1 cellular context compared by ENCODE assay signal in the genomic region with DNA sequence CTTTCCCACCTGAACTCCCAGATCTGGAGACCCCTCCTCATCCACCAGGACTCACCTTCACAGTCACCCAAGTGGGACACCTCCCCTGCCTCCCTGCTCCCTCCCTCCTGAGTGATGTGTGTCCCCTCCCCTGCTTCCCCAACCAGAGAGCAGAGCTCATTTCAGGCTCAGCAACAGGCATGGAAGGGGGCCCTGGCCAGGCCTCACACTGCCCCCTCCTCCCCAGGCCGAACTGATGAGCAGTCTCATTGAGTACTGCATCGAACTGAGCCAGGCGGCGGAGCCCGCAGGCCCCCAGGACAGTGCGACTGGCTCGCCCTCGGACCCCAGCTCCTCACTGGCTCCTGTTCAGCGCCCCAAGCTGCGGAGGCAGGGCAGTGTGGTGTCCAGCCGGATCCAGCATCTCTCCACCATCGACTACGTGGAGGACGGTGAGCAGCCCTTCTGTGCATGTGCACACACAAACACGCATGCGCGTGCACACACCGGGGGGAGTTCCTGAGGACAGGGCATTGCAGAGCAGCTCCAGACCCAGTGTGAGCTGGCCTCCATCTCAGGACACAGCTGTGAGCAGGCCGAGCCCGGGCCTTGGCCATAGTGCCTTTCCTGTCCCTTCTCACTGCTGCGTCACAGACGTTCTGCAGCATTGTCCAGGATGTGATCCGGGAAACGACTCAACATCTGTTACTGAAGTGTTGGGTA.
TF ChIP-seq lines count a peak whose summit lies in the region.

No MANE protein-coding gene starts in this region.

TF ChIP-seq in IMR-90, 13 proteins besides CTCF, POLR2A, EP300 and RAD21:
- TF ChIP-seq, protein P1, sequence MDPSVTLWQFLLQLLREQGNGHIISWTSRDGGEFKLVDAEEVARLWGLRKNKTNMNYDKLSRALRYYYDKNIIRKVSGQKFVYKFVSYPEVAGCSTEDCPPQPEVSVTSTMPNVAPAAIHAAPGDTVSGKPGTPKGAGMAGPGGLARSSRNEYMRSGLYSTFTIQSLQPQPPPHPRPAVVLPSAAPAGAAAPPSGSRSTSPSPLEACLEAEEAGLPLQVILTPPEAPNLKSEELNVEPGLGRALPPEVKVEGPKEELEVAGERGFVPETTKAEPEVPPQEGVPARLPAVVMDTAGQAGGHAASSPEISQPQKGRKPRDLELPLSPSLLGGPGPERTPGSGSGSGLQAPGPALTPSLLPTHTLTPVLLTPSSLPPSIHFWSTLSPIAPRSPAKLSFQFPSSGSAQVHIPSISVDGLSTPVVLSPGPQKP (IDR thresholded peaks at IDR 0.05; ENCODE audit: borderline replicate concordance, low read depth, low read length): no peak
- TF ChIP-seq MAFK (IDR thresholded peaks at IDR 0.05; ENCODE audit: low read depth, low read length): no peak
- no peak for TF ChIP-seq CHD1 (IDR thresholded peaks at IDR 0.05; ENCODE audit: low read depth, low read length)
- no peak for TF ChIP-seq FOS (IDR thresholded peaks at IDR 0.05; ENCODE audit: low read depth, low read length)
- no peak for TF ChIP-seq CEBPB (IDR thresholded peaks at IDR 0.05; ENCODE audit: low read depth, low read length)
- no peak for TF ChIP-seq MXI1 (IDR thresholded peaks at IDR 0.05; ENCODE audit: borderline replicate concordance, low read depth, low read length)
- no peak for TF ChIP-seq MAZ (IDR thresholded peaks at IDR 0.05; ENCODE audit: borderline replicate concordance, low read depth, low read length)
- TF ChIP-seq, protein P2, sequence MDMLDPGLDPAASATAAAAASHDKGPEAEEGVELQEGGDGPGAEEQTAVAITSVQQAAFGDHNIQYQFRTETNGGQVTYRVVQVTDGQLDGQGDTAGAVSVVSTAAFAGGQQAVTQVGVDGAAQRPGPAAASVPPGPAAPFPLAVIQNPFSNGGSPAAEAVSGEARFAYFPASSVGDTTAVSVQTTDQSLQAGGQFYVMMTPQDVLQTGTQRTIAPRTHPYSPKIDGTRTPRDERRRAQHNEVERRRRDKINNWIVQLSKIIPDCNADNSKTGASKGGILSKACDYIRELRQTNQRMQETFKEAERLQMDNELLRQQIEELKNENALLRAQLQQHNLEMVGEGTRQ (IDR thresholded peaks at IDR 0.05; ENCODE audit: low read depth, low read length): no peak
- TF ChIP-seq SMC3 (IDR thresholded peaks at IDR 0.05; ENCODE audit: low read depth, low read length): no peak
